13 cellular contexts compared by ENCODE assay signal in the genomic region with DNA sequence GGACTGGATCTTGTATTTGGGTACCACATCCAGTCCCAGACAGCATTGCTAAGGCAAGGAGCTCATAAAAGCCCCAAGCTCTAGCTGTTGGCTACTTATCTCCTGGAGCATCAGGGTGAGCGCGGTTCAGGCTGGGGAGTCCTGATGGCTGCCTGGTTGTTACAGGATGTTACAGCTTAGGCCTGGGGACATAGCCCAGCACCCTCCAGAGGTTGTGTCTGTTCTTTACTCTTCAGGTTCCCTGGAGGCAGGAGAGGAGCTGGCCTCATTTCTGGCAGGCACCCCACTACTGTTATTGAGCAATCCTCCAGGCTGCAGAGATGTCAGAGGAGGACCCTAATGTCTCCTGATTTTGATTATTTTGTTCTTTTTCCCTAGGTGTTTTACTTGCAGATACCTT. TPM values are rescaled to one million over a fixed set of nuclear protein-coding genes. Genes with fewer than 3 reads are reported as not detected.
DNase-seq lines count a peak whose midpoint lies in the region; ATAC-seq lines count a peak whose summit lies in the region.
"Had no signal": no experiment of that assay in that cellular context is flagged by ENCODE, and none has a peak within 500 bp of the region (broad histone marks: within the 10 kb centered on the region; RNA-seq: fewer than 3 reads in every experiment).

No MANE protein-coding gene starts in this region.

- peaks cover 1% of the 10 kb centered on the region for H3K36me3 Mint-ChIP-seq in activated naive CD4-positive, alpha-beta T cell treated with anti-CD3 and anti-CD28 coated beads, Interleukin-2, amount 10 ng/mL, durations not matched to agents 7 days and 5 days
- no peaks in the 10 kb centered on the region for H3K36me3 Mint-ChIP-seq in activated CD8-positive, alpha-beta T cell treated with anti-CD3 and anti-CD28 coated beads, Interleukin-2, amount 10 ng/mL, durations not matched to agents 7 days and 5 days (ENCODE audit: low read depth)

- peaks cover 3% of the 10 kb centered on the region for H3K4me1 Mint-ChIP-seq in activated naive CD4-positive, alpha-beta T cell treated with anti-CD3 and anti-CD28 coated beads, Interleukin-2, amount 10 ng/mL, durations not matched to agents 7 days and 5 days
- peaks cover 18% of the 10 kb centered on the region for H3K4me1 Mint-ChIP-seq in activated CD8-positive, alpha-beta T cell treated with anti-CD3 and anti-CD28 coated beads, Interleukin-2, amount 10 ng/mL, durations not matched to agents 7 days and 5 days (ENCODE audit: low read depth)

- ATAC-seq in activated CD8-positive, alpha-beta T cell treated with anti-CD3 and anti-CD28 coated beads, Interleukin-2, amount 10 ng/mL, durations not matched to agents 7 days and 5 days: peak; percentile 45
- no peak for ATAC-seq in GM21529 (IDR thresholded peaks at IDR 0.05; ENCODE audit: unreplicated experiment)
- no peak for ATAC-seq in HG03108 (IDR thresholded peaks at IDR 0.05; ENCODE audit: unreplicated experiment)

- CTCF ChIA-PET in activated naive CD4-positive, alpha-beta T cell treated with anti-CD3 and anti-CD28 coated beads, Interleukin-2, amount 10 ng/mL, durations not matched to agents 7 days and 5 days (lab: Charles Lee): interaction anchor here (1.5 kb wide), 1 partner anchor 9 kb away, joined by 5 read pairs; no protein-coding TSS in a partner anchor
- CTCF ChIA-PET in activated CD8-positive, alpha-beta T cell treated with anti-CD3 and anti-CD28 coated beads, Interleukin-2, amount 10 ng/mL, durations not matched to agents 7 days and 5 days (lab: Charles Lee): interaction anchor here (1.0 to 1.2 kb wide), 2 partner anchors 9 to 62 kb away, joined by 4 read pairs; no protein-coding TSS in a partner anchor

- no peak overlapping the region for H3K27ac Mint-ChIP-seq in activated naive CD4-positive, alpha-beta T cell treated with anti-CD3 and anti-CD28 coated beads, Interleukin-2, amount 10 ng/mL, durations not matched to agents 7 days and 5 days
- no peak overlapping the region for H3K27ac Mint-ChIP-seq in activated CD8-positive, alpha-beta T cell treated with anti-CD3 and anti-CD28 coated beads, Interleukin-2, amount 10 ng/mL, durations not matched to agents 7 days and 5 days

- no peaks in the 10 kb centered on the region for H3K27me3 Mint-ChIP-seq in activated naive CD4-positive, alpha-beta T cell treated with anti-CD3 and anti-CD28 coated beads, Interleukin-2, amount 10 ng/mL, durations not matched to agents 7 days and 5 days
- no peaks in the 10 kb centered on the region for H3K27me3 Mint-ChIP-seq in activated CD8-positive, alpha-beta T cell treated with anti-CD3 and anti-CD28 coated beads, Interleukin-2, amount 10 ng/mL, durations not matched to agents 7 days and 5 days (ENCODE audit: low read depth)

- peak; percentile 32 for DNase-seq in activated naive CD4-positive, alpha-beta T cell treated with anti-CD3 and anti-CD28 coated beads, Interleukin-2, amount 10 ng/mL, durations not matched to agents 7 days and 5 days
- no peak for DNase-seq in activated naive CD4-positive, alpha-beta T cell treated with Interleukin-2 at 50 U/mL for 16 hours
- peak; percentile 49 for DNase-seq in activated CD8-positive, alpha-beta T cell treated with anti-CD3 and anti-CD28 coated beads, Interleukin-2, amount 10 ng/mL, durations not matched to agents 7 days and 5 days
- DNase-seq in iris pigment epithelial cell (ENCODE audit: low read depth): peak; percentile 41
- DNase-seq in medulla oblongata (ENCODE audit: extremely low spot score): no peak
- no peak for DNase-seq in COR-L47 (lab: John Stamatoyannopoulos, UW)
- DNase-seq: activated CD4-positive, alpha-beta T cell treated with anti-CD3 and anti-CD28 coated beads for 48 hours; amygdala; mammary epithelial cell; NCI-H1092 treated with DMSO at 0.1 percent for 48 hours; stimulated activated naive CD4-positive, alpha-beta T cell treated with Interleukin-2 at 50 U/mL for 16 hours had no signal

- H3K9me3 Mint-ChIP-seq in activated naive CD4-positive, alpha-beta T cell treated with anti-CD3 and anti-CD28 coated beads, Interleukin-2, amount 10 ng/mL, durations not matched to agents 7 days and 5 days: no peaks in the 10 kb centered on the region
- no peaks in the 10 kb centered on the region for H3K9me3 Mint-ChIP-seq in activated CD8-positive, alpha-beta T cell treated with anti-CD3 and anti-CD28 coated beads, Interleukin-2, amount 10 ng/mL, durations not matched to agents 7 days and 5 days (ENCODE audit: insufficient read depth)

- no peak overlapping the region for H3K4me3 Mint-ChIP-seq in activated naive CD4-positive, alpha-beta T cell treated with anti-CD3 and anti-CD28 coated beads, Interleukin-2, amount 10 ng/mL, durations not matched to agents 7 days and 5 days
- H3K4me3 Mint-ChIP-seq in activated CD8-positive, alpha-beta T cell treated with anti-CD3 and anti-CD28 coated beads, Interleukin-2, amount 10 ng/mL, durations not matched to agents 7 days and 5 days: no peak overlapping the region

- POLR2A ChIA-PET in activated CD8-positive, alpha-beta T cell treated with anti-CD3 and anti-CD28 coated beads, Interleukin-2, amount 10 ng/mL, durations not matched to agents 7 days and 5 days (lab: Charles Lee): no interaction called here

RNA-seq across cellular contexts. Expression of gene APBA2, which starts 26.6 kb away (rescaled TPM):
- total RNA-seq in activated CD8-positive, alpha-beta T cell treated with anti-CD3 and anti-CD28 coated beads, Interleukin-2, amount 10 ng/mL, durations not matched to agents 7 days and 5 days: 10 to 100 TPM; 29.5 TPM

Comparison
In these comparisons a context has a peak if more than half of its experiments do, and no peak if none do; other contexts are left out.
1. DNase-seq: peak in activated naive CD4-positive, alpha-beta T cell treated with anti-CD3 and anti-CD28 coated beads, Interleukin-2, amount 10 ng/mL, durations not matched to agents 7 days and 5 days (single experiment), activated CD8-positive, alpha-beta T cell treated with anti-CD3 and anti-CD28 coated beads, Interleukin-2, amount 10 ng/mL, durations not matched to agents 7 days and 5 days (single experiment) and iris pigment epithelial cell (single experiment); none in activated naive CD4-positive, alpha-beta T cell treated with Interleukin-2 at 50 U/mL for 16 hours (single experiment), medulla oblongata (single experiment) and COR-L47 (single experiment).